ENCODE assay signal across 1 cellular context in the genomic region with DNA sequence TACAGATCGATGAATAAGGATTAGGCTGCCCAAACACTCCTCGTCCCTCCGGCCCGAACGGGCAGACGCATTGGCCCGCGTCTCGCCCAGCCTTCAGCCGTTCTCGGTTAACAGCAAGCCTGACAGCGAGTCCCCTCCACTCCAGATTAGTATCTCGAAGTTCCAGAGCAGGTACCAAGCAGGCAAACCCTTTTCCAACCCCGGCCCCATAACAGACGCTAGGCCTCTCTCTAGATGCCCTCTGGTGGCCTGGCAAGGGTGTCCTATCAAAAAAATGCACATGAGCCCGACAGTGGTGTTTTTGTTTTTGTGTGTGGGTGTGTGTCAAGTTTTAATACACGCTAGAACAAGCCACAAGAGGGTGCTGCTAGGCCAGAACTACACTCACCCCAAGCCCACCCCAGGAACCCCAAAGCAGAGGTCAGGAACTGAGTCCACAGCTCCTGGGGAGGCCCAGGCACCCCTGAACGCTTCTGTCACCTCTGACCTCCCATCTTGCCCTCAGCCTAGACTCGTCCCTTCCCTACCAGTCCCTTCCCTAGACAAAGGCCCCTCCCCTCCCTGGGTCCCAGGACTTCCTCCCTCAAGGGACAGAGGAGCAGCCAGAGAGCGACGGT.
A peak's percentile ranks its signal among the peaks of the same experiment; 100 is the strongest.
TF ChIP-seq lines count a peak whose summit lies in the region.

No MANE protein-coding gene starts in this region.

TF ChIP-seq in GM12878, 131 proteins besides CTCF, POLR2A, EP300 and RAD21 (continued from another document and continues in another):
- TF ChIP-seq, protein P1, sequence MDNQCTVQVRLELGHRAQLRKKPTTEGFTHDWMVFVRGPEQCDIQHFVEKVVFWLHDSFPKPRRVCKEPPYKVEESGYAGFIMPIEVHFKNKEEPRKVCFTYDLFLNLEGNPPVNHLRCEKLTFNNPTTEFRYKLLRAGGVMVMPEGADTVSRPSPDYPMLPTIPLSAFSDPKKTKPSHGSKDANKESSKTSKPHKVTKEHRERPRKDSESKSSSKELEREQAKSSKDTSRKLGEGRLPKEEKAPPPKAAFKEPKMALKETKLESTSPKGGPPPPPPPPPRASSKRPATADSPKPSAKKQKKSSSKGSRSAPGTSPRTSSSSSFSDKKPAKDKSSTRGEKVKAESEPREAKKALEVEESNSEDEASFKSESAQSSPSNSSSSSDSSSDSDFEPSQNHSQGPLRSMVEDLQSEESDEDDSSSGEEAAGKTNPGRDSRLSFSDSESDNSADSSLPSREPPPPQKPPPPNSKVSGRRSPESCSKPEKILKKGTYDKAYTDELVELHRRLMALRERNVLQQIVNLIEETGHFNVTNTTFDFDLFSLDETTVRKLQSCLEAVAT (IDR thresholded peaks at IDR 0.05) = no peak; the same call in 1 of the 2 replicates
- TF ChIP-seq, protein P2, sequence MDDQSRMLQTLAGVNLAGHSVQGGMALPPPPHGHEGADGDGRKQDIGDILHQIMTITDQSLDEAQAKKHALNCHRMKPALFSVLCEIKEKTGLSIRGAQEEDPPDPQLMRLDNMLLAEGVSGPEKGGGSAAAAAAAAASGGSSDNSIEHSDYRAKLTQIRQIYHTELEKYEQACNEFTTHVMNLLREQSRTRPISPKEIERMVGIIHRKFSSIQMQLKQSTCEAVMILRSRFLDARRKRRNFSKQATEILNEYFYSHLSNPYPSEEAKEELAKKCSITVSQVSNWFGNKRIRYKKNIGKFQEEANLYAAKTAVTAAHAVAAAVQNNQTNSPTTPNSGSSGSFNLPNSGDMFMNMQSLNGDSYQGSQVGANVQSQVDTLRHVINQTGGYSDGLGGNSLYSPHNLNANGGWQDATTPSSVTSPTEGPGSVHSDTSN (IDR thresholded peaks at IDR 0.05; ENCODE audit: insufficient replicate concordance, low read depth, low read length) = no peak
- TF ChIP-seq STAT3 (IDR thresholded peaks at IDR 0.05; ENCODE audit: low read depth, low read length) (0 out of 2 replicates have a peak, but pooled peaks have one; percentile 17), MTA2 (IDR thresholded peaks at IDR 0.05; ENCODE audit: low read depth) (peak; percentile 46; the same call in 1 of the 2 replicates), SMAD5 (IDR thresholded peaks at IDR 0.05; ENCODE audit: low read depth) (no peak; the same call in 1 of the 2 replicates), RBBP5 (conservative IDR thresholded peaks at IDR 0.05) (no peak), BACH1 (IDR thresholded peaks at IDR 0.05; ENCODE audit: borderline replicate concordance) (peak; percentile 4; the same call in 1 of the 2 replicates), JUND (IDR thresholded peaks at IDR 0.05; ENCODE audit: low read depth, low read length) (no peak), STAT1 (conservative IDR thresholded peaks at IDR 0.05) (no peak), HDAC2 (IDR thresholded peaks at IDR 0.05) (no peak), MEF2B (IDR thresholded peaks at IDR 0.05; ENCODE audit: partially characterized antibody, poor library complexity, severe bottlenecking) (peak; percentile 59), ESRRA (IDR thresholded peaks at IDR 0.05; ENCODE audit: low read length) (no peak), ZSCAN29 (IDR thresholded peaks at IDR 0.05) (no peak), EGR1 (IDR thresholded peaks at IDR 0.05; ENCODE audit: borderline replicate concordance in 1 of 2, low read depth in 2 of 2, low read length in 2 of 2) (peak in 1 of 2 experiments; percentile 57; a peak in 2 of 3 replicates), POU2F2 (IDR thresholded peaks at IDR 0.05; ENCODE audit: borderline replicate concordance, low read depth, low read length) (peak; percentile 21; the same call in 1 of the 3 replicates), NFIC (IDR thresholded peaks at IDR 0.05; ENCODE audit: low read depth, low read length) (no peak), RB1 (IDR thresholded peaks at IDR 0.05; ENCODE audit: borderline replicate concordance) (no peak; the same call in 1 of the 2 replicates), CHD4 (IDR thresholded peaks at IDR 0.05) (no peak), RAD51 (IDR thresholded peaks at IDR 0.05) (no peak), WRNIP1 (IDR thresholded peaks at IDR 0.05; ENCODE audit: borderline replicate concordance, low read depth, low read length) (peak; percentile 89; the same call in 1 of the 2 replicates), YY1 (IDR thresholded peaks at IDR 0.05; ENCODE audit: low read depth, low read length) (no peak), FOXM1 (IDR thresholded peaks at IDR 0.05; ENCODE audit: low read depth, low read length) (no peak), RELA (IDR thresholded peaks at IDR 0.05; ENCODE audit: borderline replicate concordance, partially characterized antibody) (no peak), TCF7 (IDR thresholded peaks at IDR 0.05; ENCODE audit: borderline replicate concordance) (no peak), BMI1 (IDR thresholded peaks at IDR 0.05; ENCODE audit: borderline replicate concordance) (no peak), FOS (IDR thresholded peaks at IDR 0.05; ENCODE audit: borderline replicate concordance, extremely low read depth, insufficient read length) (no peak)
- TF ChIP-seq, protein P3, sequence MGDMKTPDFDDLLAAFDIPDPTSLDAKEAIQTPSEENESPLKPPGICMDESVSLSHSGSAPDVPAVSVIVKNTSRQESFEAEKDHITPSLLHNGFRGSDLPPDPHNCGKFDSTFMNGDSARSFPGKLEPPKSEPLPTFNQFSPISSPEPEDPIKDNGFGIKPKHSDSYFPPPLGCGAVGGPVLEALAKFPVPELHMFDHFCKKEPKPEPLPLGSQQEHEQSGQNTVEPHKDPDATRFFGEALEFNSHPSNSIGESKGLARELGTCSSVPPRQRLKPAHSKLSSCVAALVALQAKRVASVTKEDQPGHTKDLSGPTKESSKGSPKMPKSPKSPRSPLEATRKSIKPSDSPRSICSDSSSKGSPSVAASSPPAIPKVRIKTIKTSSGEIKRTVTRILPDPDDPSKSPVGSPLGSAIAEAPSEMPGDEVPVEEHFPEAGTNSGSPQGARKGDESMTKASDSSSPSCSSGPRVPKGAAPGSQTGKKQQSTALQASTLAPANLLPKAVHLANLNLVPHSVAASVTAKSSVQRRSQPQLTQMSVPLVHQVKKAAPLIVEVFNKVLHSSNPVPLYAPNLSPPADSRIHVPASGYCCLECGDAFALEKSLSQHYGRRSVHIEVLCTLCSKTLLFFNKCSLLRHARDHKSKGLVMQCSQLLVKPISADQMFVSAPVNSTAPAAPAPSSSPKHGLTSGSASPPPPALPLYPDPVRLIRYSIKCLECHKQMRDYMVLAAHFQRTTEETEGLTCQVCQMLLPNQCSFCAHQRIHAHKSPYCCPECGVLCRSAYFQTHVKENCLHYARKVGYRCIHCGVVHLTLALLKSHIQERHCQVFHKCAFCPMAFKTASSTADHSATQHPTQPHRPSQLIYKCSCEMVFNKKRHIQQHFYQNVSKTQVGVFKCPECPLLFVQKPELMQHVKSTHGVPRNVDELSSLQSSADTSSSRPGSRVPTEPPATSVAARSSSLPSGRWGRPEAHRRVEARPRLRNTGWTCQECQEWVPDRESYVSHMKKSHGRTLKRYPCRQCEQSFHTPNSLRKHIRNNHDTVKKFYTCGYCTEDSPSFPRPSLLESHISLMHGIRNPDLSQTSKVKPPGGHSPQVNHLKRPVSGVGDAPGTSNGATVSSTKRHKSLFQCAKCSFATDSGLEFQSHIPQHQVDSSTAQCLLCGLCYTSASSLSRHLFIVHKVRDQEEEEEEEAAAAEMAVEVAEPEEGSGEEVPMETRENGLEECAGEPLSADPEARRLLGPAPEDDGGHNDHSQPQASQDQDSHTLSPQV (IDR thresholded peaks at IDR 0.05) = 0 out of 2 replicates have a peak, but pooled peaks have one; percentile 50
- TF ChIP-seq, protein P4, sequence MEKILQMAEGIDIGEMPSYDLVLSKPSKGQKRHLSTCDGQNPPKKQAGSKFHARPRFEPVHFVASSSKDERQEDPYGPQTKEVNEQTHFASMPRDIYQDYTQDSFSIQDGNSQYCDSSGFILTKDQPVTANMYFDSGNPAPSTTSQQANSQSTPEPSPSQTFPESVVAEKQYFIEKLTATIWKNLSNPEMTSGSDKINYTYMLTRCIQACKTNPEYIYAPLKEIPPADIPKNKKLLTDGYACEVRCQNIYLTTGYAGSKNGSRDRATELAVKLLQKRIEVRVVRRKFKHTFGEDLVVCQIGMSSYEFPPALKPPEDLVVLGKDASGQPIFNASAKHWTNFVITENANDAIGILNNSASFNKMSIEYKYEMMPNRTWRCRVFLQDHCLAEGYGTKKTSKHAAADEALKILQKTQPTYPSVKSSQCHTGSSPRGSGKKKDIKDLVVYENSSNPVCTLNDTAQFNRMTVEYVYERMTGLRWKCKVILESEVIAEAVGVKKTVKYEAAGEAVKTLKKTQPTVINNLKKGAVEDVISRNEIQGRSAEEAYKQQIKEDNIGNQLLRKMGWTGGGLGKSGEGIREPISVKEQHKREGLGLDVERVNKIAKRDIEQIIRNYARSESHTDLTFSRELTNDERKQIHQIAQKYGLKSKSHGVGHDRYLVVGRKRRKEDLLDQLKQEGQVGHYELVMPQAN (conservative IDR thresholded peaks at IDR 0.05) = peak; percentile 97
- TF ChIP-seq, protein P5, sequence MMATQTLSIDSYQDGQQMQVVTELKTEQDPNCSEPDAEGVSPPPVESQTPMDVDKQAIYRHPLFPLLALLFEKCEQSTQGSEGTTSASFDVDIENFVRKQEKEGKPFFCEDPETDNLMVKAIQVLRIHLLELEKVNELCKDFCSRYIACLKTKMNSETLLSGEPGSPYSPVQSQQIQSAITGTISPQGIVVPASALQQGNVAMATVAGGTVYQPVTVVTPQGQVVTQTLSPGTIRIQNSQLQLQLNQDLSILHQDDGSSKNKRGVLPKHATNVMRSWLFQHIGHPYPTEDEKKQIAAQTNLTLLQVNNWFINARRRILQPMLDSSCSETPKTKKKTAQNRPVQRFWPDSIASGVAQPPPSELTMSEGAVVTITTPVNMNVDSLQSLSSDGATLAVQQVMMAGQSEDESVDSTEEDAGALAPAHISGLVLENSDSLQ (IDR thresholded peaks at IDR 0.05) = peak; percentile 8; the same call in 1 of the 2 replicates
- TF ChIP-seq, protein P6, sequence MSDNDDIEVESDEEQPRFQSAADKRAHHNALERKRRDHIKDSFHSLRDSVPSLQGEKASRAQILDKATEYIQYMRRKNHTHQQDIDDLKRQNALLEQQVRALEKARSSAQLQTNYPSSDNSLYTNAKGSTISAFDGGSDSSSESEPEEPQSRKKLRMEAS (IDR thresholded peaks at IDR 0.05; ENCODE audit: low read depth, low read length) = peak; percentile 70; the same call in 1 of the 2 replicates
- TF ChIP-seq, protein P7, sequence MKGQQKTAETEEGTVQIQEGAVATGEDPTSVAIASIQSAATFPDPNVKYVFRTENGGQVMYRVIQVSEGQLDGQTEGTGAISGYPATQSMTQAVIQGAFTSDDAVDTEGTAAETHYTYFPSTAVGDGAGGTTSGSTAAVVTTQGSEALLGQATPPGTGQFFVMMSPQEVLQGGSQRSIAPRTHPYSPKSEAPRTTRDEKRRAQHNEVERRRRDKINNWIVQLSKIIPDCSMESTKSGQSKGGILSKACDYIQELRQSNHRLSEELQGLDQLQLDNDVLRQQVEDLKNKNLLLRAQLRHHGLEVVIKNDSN (IDR thresholded peaks at IDR 0.05; ENCODE audit: borderline replicate concordance, extremely low read length, insufficient read depth, low read depth, low read length) = no peak
- TF ChIP-seq, protein P8, sequence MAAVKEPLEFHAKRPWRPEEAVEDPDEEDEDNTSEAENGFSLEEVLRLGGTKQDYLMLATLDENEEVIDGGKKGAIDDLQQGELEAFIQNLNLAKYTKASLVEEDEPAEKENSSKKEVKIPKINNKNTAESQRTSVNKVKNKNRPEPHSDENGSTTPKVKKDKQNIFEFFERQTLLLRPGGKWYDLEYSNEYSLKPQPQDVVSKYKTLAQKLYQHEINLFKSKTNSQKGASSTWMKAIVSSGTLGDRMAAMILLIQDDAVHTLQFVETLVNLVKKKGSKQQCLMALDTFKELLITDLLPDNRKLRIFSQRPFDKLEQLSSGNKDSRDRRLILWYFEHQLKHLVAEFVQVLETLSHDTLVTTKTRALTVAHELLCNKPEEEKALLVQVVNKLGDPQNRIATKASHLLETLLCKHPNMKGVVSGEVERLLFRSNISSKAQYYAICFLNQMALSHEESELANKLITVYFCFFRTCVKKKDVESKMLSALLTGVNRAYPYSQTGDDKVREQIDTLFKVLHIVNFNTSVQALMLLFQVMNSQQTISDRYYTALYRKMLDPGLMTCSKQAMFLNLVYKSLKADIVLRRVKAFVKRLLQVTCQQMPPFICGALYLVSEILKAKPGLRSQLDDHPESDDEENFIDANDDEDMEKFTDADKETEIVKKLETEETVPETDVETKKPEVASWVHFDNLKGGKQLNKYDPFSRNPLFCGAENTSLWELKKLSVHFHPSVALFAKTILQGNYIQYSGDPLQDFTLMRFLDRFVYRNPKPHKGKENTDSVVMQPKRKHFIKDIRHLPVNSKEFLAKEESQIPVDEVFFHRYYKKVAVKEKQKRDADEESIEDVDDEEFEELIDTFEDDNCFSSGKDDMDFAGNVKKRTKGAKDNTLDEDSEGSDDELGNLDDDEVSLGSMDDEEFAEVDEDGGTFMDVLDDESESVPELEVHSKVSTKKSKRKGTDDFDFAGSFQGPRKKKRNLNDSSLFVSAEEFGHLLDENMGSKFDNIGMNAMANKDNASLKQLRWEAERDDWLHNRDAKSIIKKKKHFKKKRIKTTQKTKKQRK (IDR thresholded peaks at IDR 0.05; ENCODE audit: low read depth, low read length) = no peak
- TF ChIP-seq, protein P9, sequence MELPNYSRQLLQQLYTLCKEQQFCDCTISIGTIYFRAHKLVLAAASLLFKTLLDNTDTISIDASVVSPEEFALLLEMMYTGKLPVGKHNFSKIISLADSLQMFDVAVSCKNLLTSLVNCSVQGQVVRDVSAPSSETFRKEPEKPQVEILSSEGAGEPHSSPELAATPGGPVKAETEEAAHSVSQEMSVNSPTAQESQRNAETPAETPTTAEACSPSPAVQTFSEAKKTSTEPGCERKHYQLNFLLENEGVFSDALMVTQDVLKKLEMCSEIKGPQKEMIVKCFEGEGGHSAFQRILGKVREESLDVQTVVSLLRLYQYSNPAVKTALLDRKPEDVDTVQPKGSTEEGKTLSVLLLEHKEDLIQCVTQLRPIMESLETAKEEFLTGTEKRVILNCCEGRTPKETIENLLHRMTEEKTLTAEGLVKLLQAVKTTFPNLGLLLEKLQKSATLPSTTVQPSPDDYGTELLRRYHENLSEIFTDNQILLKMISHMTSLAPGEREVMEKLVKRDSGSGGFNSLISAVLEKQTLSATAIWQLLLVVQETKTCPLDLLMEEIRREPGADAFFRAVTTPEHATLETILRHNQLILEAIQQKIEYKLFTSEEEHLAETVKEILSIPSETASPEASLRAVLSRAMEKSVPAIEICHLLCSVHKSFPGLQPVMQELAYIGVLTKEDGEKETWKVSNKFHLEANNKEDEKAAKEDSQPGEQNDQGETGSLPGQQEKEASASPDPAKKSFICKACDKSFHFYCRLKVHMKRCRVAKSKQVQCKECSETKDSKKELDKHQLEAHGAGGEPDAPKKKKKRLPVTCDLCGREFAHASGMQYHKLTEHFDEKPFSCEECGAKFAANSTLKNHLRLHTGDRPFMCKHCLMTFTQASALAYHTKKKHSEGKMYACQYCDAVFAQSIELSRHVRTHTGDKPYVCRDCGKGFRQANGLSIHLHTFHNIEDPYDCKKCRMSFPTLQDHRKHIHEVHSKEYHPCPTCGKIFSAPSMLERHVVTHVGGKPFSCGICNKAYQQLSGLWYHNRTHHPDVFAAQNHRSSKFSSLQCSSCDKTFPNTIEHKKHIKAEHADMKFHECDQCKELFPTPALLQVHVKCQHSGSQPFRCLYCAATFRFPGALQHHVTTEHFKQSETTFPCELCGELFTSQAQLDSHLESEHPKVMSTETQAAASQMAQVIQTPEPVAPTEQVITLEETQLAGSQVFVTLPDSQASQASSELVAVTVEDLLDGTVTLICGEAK (IDR thresholded peaks at IDR 0.05; ENCODE audit: borderline replicate concordance) = 0 out of 2 replicates have a peak, but pooled peaks have one; percentile 21
